ENCODE assay signal across 1 cellular context in the genomic region with DNA sequence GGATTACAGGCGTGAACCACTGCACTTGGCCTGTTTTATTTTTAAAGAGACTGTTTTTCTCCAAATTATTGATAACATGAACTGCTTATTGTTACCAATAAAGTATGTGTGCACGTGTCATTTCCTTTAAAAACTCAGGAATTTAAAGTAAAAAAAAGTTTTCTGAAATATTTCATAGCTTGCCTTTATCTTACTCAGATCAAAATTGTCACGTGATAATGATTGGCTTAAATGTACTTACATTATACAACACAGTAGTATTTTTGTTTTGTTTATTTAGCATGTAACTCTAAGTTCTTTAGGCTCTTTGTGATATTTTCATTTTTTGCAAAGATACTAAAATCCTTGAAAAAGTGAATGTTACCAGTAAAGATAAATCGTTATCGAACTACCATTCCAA.
TF ChIP-seq lines count a peak whose summit lies in the region.

No MANE protein-coding gene starts in this region.

TF ChIP-seq in K562, 482 proteins besides CTCF, POLR2A, EP300 and RAD21 (continued from another document):
- TF ChIP-seq, protein P1, sequence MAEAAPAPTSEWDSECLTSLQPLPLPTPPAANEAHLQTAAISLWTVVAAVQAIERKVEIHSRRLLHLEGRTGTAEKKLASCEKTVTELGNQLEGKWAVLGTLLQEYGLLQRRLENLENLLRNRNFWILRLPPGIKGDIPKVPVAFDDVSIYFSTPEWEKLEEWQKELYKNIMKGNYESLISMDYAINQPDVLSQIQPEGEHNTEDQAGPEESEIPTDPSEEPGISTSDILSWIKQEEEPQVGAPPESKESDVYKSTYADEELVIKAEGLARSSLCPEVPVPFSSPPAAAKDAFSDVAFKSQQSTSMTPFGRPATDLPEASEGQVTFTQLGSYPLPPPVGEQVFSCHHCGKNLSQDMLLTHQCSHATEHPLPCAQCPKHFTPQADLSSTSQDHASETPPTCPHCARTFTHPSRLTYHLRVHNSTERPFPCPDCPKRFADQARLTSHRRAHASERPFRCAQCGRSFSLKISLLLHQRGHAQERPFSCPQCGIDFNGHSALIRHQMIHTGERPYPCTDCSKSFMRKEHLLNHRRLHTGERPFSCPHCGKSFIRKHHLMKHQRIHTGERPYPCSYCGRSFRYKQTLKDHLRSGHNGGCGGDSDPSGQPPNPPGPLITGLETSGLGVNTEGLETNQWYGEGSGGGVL (CRISPR knock-in tag; IDR thresholded peaks at IDR 0.05): no peak
